1 cellular context compared by ENCODE assay signal in the genomic region with DNA sequence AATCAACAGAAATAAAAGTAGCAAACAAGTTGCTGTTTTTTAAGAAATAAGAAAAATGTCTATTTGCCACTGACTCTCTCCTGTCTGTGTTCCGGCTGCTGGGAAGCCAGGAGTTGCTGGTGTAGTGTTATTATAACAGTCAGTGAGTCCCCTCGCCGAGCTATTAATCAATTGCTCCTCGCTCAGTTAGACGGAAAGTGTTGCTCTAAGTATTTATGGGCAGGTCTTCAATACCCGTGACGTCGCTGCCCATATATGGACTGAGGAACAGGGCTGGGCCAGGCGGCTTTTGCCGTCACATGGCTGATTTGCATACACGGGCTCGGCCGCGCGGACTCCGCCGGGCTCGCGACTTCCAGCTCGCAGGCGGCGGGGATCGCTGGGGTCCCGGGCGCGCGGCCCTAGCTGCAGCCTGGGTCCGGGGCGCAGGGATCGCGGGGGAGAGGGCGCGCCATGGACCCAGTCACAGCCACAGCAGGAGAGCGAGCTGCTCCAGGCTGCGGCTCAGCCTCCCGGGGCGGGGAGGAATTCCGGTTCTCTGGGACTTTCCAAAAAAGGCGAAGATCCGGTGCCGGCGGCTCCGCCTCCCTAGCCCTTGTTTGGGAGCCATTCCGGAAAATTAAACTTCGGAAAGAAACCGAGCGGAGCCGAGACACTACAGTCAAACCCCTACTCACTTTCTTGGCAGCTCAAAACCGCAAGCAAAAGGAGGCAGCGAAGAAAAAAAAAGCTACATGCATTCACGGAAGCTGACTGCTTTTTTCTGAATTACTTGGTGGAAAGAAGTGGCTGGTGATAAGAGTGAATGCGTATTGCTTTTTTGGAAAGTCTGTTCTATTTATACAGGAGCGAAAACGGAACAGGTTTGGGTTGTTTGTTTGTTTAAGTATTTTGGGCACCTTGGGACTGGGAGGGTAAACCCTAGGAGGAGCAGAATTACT.
A peak's percentile ranks its signal among the peaks of the same experiment; 100 is the strongest.
TF ChIP-seq lines count a peak whose summit lies in the region.

A gene (minus strand): TSS at position 188 of the 941 bp plus-strand sequence. CDS start 337 bp downstream, outside the sequence.

TF ChIP-seq in K562, 482 proteins besides CTCF, POLR2A, EP300 and RAD21 (continued from another document and continues in another):
- TF ChIP-seq, protein P1, sequence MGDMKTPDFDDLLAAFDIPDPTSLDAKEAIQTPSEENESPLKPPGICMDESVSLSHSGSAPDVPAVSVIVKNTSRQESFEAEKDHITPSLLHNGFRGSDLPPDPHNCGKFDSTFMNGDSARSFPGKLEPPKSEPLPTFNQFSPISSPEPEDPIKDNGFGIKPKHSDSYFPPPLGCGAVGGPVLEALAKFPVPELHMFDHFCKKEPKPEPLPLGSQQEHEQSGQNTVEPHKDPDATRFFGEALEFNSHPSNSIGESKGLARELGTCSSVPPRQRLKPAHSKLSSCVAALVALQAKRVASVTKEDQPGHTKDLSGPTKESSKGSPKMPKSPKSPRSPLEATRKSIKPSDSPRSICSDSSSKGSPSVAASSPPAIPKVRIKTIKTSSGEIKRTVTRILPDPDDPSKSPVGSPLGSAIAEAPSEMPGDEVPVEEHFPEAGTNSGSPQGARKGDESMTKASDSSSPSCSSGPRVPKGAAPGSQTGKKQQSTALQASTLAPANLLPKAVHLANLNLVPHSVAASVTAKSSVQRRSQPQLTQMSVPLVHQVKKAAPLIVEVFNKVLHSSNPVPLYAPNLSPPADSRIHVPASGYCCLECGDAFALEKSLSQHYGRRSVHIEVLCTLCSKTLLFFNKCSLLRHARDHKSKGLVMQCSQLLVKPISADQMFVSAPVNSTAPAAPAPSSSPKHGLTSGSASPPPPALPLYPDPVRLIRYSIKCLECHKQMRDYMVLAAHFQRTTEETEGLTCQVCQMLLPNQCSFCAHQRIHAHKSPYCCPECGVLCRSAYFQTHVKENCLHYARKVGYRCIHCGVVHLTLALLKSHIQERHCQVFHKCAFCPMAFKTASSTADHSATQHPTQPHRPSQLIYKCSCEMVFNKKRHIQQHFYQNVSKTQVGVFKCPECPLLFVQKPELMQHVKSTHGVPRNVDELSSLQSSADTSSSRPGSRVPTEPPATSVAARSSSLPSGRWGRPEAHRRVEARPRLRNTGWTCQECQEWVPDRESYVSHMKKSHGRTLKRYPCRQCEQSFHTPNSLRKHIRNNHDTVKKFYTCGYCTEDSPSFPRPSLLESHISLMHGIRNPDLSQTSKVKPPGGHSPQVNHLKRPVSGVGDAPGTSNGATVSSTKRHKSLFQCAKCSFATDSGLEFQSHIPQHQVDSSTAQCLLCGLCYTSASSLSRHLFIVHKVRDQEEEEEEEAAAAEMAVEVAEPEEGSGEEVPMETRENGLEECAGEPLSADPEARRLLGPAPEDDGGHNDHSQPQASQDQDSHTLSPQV (IDR thresholded peaks at IDR 0.05): no peak
- TF ChIP-seq, protein P2, sequence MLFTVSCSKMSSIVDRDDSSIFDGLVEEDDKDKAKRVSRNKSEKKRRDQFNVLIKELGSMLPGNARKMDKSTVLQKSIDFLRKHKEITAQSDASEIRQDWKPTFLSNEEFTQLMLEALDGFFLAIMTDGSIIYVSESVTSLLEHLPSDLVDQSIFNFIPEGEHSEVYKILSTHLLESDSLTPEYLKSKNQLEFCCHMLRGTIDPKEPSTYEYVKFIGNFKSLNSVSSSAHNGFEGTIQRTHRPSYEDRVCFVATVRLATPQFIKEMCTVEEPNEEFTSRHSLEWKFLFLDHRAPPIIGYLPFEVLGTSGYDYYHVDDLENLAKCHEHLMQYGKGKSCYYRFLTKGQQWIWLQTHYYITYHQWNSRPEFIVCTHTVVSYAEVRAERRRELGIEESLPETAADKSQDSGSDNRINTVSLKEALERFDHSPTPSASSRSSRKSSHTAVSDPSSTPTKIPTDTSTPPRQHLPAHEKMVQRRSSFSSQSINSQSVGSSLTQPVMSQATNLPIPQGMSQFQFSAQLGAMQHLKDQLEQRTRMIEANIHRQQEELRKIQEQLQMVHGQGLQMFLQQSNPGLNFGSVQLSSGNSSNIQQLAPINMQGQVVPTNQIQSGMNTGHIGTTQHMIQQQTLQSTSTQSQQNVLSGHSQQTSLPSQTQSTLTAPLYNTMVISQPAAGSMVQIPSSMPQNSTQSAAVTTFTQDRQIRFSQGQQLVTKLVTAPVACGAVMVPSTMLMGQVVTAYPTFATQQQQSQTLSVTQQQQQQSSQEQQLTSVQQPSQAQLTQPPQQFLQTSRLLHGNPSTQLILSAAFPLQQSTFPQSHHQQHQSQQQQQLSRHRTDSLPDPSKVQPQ (CRISPR knock-in tag; IDR thresholded peaks at IDR 0.05; ENCODE audit: borderline replicate concordance): no peak
- TF ChIP-seq WHSC1 (IDR thresholded peaks at IDR 0.05; ENCODE audit: low read length) (no peak), TBL1XR1 (IDR thresholded peaks at IDR 0.05; ENCODE audit: low read length in 2 of 2) (no peak), RNF2 (IDR thresholded peaks at IDR 0.05) (no peak), KDM4B (IDR thresholded peaks at IDR 0.05; ENCODE audit: borderline replicate concordance in 2 of 2, low read depth in 1 of 2) (no peak), FOXJ2 (tag; IDR thresholded peaks at IDR 0.05) (peak; percentile 66; the same call in 1 of the 2 replicates), ZNF586 (CRISPR knock-in tag; conservative IDR thresholded peaks at IDR 0.05) (no peak), ZFP36 (IDR thresholded peaks at IDR 0.05; ENCODE audit: low read depth, low read length, partially characterized antibody) (peak; percentile 95), ZBTB17 (CRISPR knock-in tag; IDR thresholded peaks at IDR 0.05) (peak; percentile 73; the same call in 1 of the 2 replicates), RFX5 (IDR thresholded peaks at IDR 0.05; ENCODE audit: low read depth, low read length) (no peak), MEIS2 (IDR thresholded peaks at IDR 0.05; ENCODE audit: partially characterized antibody) (peak; percentile 85), ZFP1 (CRISPR knock-in tag; IDR thresholded peaks at IDR 0.05) (no peak), ZNF583 (CRISPR knock-in tag; IDR thresholded peaks at IDR 0.05) (no peak)
- TF ChIP-seq, protein P3, sequence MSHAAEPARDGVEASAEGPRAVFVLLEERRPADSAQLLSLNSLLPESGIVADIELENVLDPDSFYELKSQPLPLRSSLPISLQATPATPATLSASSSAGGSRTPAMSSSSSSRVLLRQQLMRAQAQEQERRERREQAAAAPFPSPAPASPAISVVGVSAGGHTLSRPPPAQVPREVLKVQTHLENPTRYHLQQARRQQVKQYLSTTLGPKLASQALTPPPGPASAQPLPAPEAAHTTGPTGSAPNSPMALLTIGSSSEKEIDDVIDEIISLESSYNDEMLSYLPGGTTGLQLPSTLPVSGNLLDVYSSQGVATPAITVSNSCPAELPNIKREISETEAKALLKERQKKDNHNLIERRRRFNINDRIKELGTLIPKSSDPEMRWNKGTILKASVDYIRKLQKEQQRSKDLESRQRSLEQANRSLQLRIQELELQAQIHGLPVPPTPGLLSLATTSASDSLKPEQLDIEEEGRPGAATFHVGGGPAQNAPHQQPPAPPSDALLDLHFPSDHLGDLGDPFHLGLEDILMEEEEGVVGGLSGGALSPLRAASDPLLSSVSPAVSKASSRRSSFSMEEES (CRISPR knock-in tag; IDR thresholded peaks at IDR 0.05): peak; percentile 4; the same call in 1 of the 2 replicates
- TF ChIP-seq, protein P4, sequence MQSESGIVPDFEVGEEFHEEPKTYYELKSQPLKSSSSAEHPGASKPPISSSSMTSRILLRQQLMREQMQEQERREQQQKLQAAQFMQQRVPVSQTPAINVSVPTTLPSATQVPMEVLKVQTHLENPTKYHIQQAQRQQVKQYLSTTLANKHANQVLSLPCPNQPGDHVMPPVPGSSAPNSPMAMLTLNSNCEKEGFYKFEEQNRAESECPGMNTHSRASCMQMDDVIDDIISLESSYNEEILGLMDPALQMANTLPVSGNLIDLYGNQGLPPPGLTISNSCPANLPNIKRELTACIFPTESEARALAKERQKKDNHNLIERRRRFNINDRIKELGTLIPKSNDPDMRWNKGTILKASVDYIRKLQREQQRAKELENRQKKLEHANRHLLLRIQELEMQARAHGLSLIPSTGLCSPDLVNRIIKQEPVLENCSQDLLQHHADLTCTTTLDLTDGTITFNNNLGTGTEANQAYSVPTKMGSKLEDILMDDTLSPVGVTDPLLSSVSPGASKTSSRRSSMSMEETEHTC (IDR thresholded peaks at IDR 0.05): 0 out of 2 replicates have a peak, but pooled peaks have one; percentile 19
- TF ChIP-seq, protein P5, sequence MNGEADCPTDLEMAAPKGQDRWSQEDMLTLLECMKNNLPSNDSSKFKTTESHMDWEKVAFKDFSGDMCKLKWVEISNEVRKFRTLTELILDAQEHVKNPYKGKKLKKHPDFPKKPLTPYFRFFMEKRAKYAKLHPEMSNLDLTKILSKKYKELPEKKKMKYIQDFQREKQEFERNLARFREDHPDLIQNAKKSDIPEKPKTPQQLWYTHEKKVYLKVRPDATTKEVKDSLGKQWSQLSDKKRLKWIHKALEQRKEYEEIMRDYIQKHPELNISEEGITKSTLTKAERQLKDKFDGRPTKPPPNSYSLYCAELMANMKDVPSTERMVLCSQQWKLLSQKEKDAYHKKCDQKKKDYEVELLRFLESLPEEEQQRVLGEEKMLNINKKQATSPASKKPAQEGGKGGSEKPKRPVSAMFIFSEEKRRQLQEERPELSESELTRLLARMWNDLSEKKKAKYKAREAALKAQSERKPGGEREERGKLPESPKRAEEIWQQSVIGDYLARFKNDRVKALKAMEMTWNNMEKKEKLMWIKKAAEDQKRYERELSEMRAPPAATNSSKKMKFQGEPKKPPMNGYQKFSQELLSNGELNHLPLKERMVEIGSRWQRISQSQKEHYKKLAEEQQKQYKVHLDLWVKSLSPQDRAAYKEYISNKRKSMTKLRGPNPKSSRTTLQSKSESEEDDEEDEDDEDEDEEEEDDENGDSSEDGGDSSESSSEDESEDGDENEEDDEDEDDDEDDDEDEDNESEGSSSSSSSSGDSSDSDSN (IDR thresholded peaks at IDR 0.05; ENCODE audit: borderline replicate concordance in 1 of 2, low read depth in 2 of 2, low read length in 2 of 2): peak in 1 of 2 experiments; percentile 20; a peak in 1 of 4 replicates
- TF ChIP-seq, protein P6, sequence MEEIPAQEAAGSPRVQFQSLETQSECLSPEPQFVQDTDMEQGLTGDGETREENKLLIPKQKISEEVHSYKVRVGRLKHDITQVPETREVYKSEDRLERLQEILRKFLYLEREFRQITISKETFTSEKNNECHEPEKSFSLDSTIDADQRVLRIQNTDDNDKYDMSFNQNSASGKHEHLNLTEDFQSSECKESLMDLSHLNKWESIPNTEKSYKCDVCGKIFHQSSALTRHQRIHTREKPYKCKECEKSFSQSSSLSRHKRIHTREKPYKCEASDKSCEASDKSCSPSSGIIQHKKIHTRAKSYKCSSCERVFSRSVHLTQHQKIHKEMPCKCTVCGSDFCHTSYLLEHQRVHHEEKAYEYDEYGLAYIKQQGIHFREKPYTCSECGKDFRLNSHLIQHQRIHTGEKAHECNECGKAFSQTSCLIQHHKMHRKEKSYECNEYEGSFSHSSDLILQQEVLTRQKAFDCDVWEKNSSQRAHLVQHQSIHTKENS (CRISPR knock-in tag; IDR thresholded peaks at IDR 0.05): no peak
- TF ChIP-seq, protein P7, sequence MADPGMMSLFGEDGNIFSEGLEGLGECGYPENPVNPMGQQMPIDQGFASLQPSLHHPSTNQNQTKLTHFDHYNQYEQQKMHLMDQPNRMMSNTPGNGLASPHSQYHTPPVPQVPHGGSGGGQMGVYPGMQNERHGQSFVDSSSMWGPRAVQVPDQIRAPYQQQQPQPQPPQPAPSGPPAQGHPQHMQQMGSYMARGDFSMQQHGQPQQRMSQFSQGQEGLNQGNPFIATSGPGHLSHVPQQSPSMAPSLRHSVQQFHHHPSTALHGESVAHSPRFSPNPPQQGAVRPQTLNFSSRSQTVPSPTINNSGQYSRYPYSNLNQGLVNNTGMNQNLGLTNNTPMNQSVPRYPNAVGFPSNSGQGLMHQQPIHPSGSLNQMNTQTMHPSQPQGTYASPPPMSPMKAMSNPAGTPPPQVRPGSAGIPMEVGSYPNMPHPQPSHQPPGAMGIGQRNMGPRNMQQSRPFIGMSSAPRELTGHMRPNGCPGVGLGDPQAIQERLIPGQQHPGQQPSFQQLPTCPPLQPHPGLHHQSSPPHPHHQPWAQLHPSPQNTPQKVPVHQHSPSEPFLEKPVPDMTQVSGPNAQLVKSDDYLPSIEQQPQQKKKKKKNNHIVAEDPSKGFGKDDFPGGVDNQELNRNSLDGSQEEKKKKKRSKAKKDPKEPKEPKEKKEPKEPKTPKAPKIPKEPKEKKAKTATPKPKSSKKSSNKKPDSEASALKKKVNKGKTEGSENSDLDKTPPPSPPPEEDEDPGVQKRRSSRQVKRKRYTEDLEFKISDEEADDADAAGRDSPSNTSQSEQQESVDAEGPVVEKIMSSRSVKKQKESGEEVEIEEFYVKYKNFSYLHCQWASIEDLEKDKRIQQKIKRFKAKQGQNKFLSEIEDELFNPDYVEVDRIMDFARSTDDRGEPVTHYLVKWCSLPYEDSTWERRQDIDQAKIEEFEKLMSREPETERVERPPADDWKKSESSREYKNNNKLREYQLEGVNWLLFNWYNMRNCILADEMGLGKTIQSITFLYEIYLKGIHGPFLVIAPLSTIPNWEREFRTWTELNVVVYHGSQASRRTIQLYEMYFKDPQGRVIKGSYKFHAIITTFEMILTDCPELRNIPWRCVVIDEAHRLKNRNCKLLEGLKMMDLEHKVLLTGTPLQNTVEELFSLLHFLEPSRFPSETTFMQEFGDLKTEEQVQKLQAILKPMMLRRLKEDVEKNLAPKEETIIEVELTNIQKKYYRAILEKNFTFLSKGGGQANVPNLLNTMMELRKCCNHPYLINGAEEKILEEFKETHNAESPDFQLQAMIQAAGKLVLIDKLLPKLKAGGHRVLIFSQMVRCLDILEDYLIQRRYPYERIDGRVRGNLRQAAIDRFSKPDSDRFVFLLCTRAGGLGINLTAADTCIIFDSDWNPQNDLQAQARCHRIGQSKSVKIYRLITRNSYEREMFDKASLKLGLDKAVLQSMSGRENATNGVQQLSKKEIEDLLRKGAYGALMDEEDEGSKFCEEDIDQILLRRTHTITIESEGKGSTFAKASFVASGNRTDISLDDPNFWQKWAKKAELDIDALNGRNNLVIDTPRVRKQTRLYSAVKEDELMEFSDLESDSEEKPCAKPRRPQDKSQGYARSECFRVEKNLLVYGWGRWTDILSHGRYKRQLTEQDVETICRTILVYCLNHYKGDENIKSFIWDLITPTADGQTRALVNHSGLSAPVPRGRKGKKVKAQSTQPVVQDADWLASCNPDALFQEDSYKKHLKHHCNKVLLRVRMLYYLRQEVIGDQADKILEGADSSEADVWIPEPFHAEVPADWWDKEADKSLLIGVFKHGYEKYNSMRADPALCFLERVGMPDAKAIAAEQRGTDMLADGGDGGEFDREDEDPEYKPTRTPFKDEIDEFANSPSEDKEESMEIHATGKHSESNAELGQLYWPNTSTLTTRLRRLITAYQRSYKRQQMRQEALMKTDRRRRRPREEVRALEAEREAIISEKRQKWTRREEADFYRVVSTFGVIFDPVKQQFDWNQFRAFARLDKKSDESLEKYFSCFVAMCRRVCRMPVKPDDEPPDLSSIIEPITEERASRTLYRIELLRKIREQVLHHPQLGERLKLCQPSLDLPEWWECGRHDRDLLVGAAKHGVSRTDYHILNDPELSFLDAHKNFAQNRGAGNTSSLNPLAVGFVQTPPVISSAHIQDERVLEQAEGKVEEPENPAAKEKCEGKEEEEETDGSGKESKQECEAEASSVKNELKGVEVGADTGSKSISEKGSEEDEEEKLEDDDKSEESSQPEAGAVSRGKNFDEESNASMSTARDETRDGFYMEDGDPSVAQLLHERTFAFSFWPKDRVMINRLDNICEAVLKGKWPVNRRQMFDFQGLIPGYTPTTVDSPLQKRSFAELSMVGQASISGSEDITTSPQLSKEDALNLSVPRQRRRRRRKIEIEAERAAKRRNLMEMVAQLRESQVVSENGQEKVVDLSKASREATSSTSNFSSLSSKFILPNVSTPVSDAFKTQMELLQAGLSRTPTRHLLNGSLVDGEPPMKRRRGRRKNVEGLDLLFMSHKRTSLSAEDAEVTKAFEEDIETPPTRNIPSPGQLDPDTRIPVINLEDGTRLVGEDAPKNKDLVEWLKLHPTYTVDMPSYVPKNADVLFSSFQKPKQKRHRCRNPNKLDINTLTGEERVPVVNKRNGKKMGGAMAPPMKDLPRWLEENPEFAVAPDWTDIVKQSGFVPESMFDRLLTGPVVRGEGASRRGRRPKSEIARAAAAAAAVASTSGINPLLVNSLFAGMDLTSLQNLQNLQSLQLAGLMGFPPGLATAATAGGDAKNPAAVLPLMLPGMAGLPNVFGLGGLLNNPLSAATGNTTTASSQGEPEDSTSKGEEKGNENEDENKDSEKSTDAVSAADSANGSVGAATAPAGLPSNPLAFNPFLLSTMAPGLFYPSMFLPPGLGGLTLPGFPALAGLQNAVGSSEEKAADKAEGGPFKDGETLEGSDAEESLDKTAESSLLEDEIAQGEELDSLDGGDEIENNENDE (IDR thresholded peaks at IDR 0.05; ENCODE audit: low read depth, low read length): no peak
